In the genomic region with DNA sequence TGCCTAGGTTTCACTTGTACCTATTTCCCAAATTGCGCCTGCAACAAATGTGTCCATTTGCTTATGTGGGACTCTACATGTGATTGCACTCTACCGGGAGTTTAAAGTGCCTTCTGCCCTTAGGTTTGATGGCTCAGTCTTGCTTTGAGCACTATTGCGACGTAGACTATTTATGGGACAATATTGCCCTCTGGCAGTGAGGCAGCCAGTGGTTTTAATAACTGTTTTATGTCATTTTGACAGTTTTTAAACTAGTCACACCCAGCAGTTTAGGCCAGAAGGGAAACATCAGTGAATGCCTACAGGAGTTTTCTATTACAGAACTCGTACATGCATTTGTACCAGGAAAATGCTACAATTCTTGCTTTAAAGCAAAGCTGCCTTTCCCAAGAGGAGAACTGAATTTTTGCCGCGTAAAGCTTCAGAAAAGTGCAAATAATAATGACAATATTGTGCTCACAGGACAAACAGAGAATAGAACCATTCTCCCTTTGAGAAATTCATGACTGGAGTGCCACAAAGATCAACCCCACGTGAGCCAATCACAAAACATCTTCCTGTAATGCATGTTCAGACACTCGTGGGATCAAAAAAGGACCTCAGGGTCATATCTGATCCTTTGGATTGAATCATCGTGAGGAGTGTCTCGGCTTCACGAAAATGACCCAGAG, we compare ENCODE assay signal across 12 cellular contexts.
DNase-seq lines count a peak whose midpoint lies in the region; ATAC-seq, FAIRE-seq and TF ChIP-seq lines count a peak whose summit lies in the region.
"Had no signal": no experiment of that assay in that cellular context is flagged by ENCODE, and none has a peak within 500 bp of the region (broad histone marks: within the 10 kb centered on the region; RNA-seq: fewer than 3 reads in every experiment).

No MANE protein-coding gene starts in this region.

- H3K4ac ChIP-seq in H1 (replicated peaks; ENCODE audit: insufficient read length, low read depth, low read length): no peak overlapping the region

- CTCF ChIA-PET in H1 (lab: Charles Lee; ENCODE audit: partially characterized antibody): interaction anchor here (1.4 kb wide), 1 partner anchor 11 kb away, joined by 4 read pairs; no protein-coding TSS in a partner anchor
- CTCF ChIA-PET in HepG2 (lab: Yijun Ruan, JAX; ENCODE audit: low intra/inter-chr PET ratio, low total read pairs): no interaction called here

- H2BK12ac ChIP-seq in H1 (ENCODE audit: low read depth, low read length): no peak overlapping the region

- no peak overlapping the region for H3K27ac Mint-ChIP-seq in neural crest cell (ENCODE audit: unreplicated experiment)

- H3K4me3 ChIP-seq in BLaER1 (no peak overlapping the region), H1 (ENCODE audit: extremely low read depth in 1 of 4, insufficient read depth in 2 of 4, low read depth in 3 of 4, low read length in 4 of 4) (no peak overlapping the region), HepG2 (replicated peaks in 1 of 3; ENCODE audit: insufficient read depth in 1 of 3, low read depth in 2 of 3, low read length in 3 of 3) (no peak overlapping the region)

- FAIRE-seq in H1 (lab: Jason Lieb, UNC) (no peak), HepG2 (lab: Jason Lieb, UNC) (no peak)
- FAIRE-seq: GM12892 had no signal

- TF ChIP-seq POLR2A in H1 (IDR thresholded peaks at IDR 0.05; ENCODE audit: control extremely low read depth in 1 of 2, low read depth in 2 of 2, low read length in 2 of 2): no peak
- no peak for TF ChIP-seq POLR2A in HepG2 (IDR thresholded peaks at IDR 0.05; ENCODE audit: insufficient read depth in 1 of 2, low read depth in 2 of 2, low read length in 2 of 2)

- no peaks in the 10 kb centered on the region for H3K79me1 ChIP-seq in H1 (ENCODE audit: low read depth, low read length)

- no peak overlapping the region for H3K4me3 Mint-ChIP-seq in neural crest cell

- 0 out of 2 replicates have a peak, but pooled peaks cover 9% of the 10 kb centered on the region for H3K9me3 ChIP-seq in BLaER1
- no peaks in the 10 kb centered on the region for H3K9me3 ChIP-seq in H1 (ENCODE audit: insufficient read depth in 2 of 2, low read depth in 1 of 2, low read length in 1 of 2)
- peaks cover 89% of the 10 kb centered on the region for H3K9me3 ChIP-seq in HepG2 (ENCODE audit: low read length)

- WGBS in H1 (ENCODE audit: extremely low coverage in 1 of 2, insufficient coverage in 1 of 2, insufficient read length in 1 of 2, insufficient replicate concordance in 2 of 2, low coverage in 1 of 2, low lambda C conversion rate in 2 of 2, missing lambda C conversion rate in 1 of 2), 2 experiments: 93% methylated on average over 12 of the region's 12 CpGs; no CpG with 5 or more reads in 1 of the 2 experiments
- 33% methylated on average over 12 of the region's 12 CpGs for WGBS in HepG2 (ENCODE audit: low lambda C conversion rate)

- H3K4me2 ChIP-seq in BLaER1 (peak overlapping the region; percentile 68), H1 (ENCODE audit: insufficient read depth in 1 of 2, low read depth in 2 of 2, low read length in 2 of 2) (no peak overlapping the region), HepG2 (ENCODE audit: low read depth, low read length) (no peak overlapping the region)

- no peak overlapping the region for H2BK120ac ChIP-seq in H1 (replicated peaks; ENCODE audit: low read depth, low read length)

- H3K27ac ChIP-seq in BLaER1 (no peak overlapping the region), H1 (ENCODE audit: low read depth, low read length) (no peak overlapping the region), HepG2 (ENCODE audit: extremely low read length, insufficient read depth, low read length) (no peak overlapping the region)
- H3K27ac ChIP-seq: epithelial cell of prostate had no signal

- H3K4me1 Mint-ChIP-seq in neural crest cell: peaks cover 16% of the 10 kb centered on the region

- no peak overlapping the region for H4K91ac ChIP-seq in H1 (replicated peaks; ENCODE audit: insufficient read length, low read length)

- no peaks in the 10 kb centered on the region for H3K36me3 ChIP-seq in BLaER1
- no peaks in the 10 kb centered on the region for H3K36me3 ChIP-seq in H1 (ENCODE audit: control insufficient read depth in 2 of 4, insufficient read depth in 4 of 4, low read length in 3 of 4)
- no peaks in the 10 kb centered on the region for H3K36me3 ChIP-seq in HepG2 (replicated peaks in 1 of 2; ENCODE audit: control insufficient read depth in 1 of 2, insufficient read depth in 2 of 2, low read length in 2 of 2)

- no peaks in the 10 kb centered on the region for H3K27me3 Mint-ChIP-seq in neural crest cell (ENCODE audit: low read depth)

- H3K79me2 ChIP-seq in H1 (ENCODE audit: control insufficient read depth in 1 of 2, insufficient read depth in 2 of 2, low read length in 2 of 2): no peaks in the 10 kb centered on the region
- no peaks in the 10 kb centered on the region for H3K79me2 ChIP-seq in HepG2 (ENCODE audit: insufficient read depth, low read length)

- H4K5ac ChIP-seq in H1 (ENCODE audit: insufficient read length, low read depth, low read length): no peak overlapping the region

- H4K20me1 ChIP-seq in BLaER1 (no peaks in the 10 kb centered on the region), H1 (replicated peaks in 1 of 2; ENCODE audit: control insufficient read depth in 1 of 2, insufficient read depth in 2 of 2, low read length in 2 of 2) (no peaks in the 10 kb centered on the region), HepG2 (ENCODE audit: insufficient read depth, low read length) (no peaks in the 10 kb centered on the region)

- TF ChIP-seq CTCF in H1 (IDR thresholded peaks at IDR 0.05; ENCODE audit: control extremely low read depth in 1 of 3, insufficient read depth in 1 of 3, low read depth in 1 of 3, low read length in 3 of 3) (no peak), neural crest cell (conservative IDR thresholded peaks at IDR 0.05) (peak; percentile 25), HepG2 (CRISPR knock-in tag; IDR thresholded peaks at IDR 0.05) (no peak)

- H3K9ac ChIP-seq in BLaER1: no peak overlapping the region
- no peak overlapping the region for H3K9ac ChIP-seq in H1 (replicated peaks in 1 of 4; ENCODE audit: extremely low read depth in 1 of 4, low read depth in 3 of 4, low read length in 3 of 4)
- no peak overlapping the region for H3K9ac ChIP-seq in HepG2 (ENCODE audit: insufficient read depth, low read depth, low read length)

- POLR2A ChIA-PET in H1 (lab: Charles Lee; ENCODE audit: partially characterized antibody) (no interaction called here), HepG2 (lab: Yijun Ruan, JAX) (no interaction called here)

- H3K56ac ChIP-seq in H1 (replicated peaks; ENCODE audit: insufficient read length, low read depth, low read length): no peak overlapping the region

- H3K23me2 ChIP-seq in H1 (ENCODE audit: low read depth, low read length): no peaks in the 10 kb centered on the region

- peak; percentile 11 for DNase-seq in NCI-H2227 treated with DMSO at 0.1 percent for 48 hours (lab: John Stamatoyannopoulos, UW)
- no peak for DNase-seq in H1 (ENCODE audit: low read depth in 1 of 2, low spot score in 2 of 2)
- no peak for DNase-seq in neural crest cell (ENCODE audit: low read depth, low spot score)
- DNase-seq in NCI-H510A treated with DMSO at 0.1 percent for 48 hours (lab: John Stamatoyannopoulos, UW): no peak
- DNase-seq in HepG2 (ENCODE audit: low spot score): no peak
- DNase-seq: occipital lobe; stimulated activated CD4-positive, alpha-beta T cell treated with anti-CD3 and anti-CD28 coated beads, Interleukin-2, amount 100 ng/mL, for 48 hours had no signal

- intact Hi-C loops in HepG2 (cut with micrococcal nuclease; ENCODE audit: unreplicated experiment): no loop called here

- no peak overlapping the region for H3K23ac ChIP-seq in H1 (ENCODE audit: insufficient read length)

- H3K14ac ChIP-seq in H1 (ENCODE audit: insufficient read length): no peak overlapping the region

- H2AFZ ChIP-seq in H1 (ENCODE audit: low read length): peak overlapping the region; percentile 81
- H2AFZ ChIP-seq in HepG2 (ENCODE audit: low read length): no peak overlapping the region

- BruUV-seq in HepG2 (replicated peaks; lab: Mats Ljungman, UMichigan): no TSS peak

- peaks cover 6% of the 10 kb centered on the region for H3K9me3 Mint-ChIP-seq in neural crest cell

- H3K36me3 Mint-ChIP-seq in neural crest cell (ENCODE audit: low read depth): no peaks in the 10 kb centered on the region

- no peak overlapping the region for H3K18ac ChIP-seq in H1 (ENCODE audit: extremely low read depth, low read length)

- no peak for TF ChIP-seq RAD21 in H1 (IDR thresholded peaks at IDR 0.05 in 1 of 2, conservative IDR thresholded peaks at IDR 0.05 in 1 of 2; ENCODE audit: low read depth in 2 of 2, low read length in 2 of 2)
- TF ChIP-seq RAD21 in HepG2 (CRISPR knock-in tag; IDR thresholded peaks at IDR 0.05): no peak

- no peak overlapping the region for H2BK15ac ChIP-seq in H1 (ENCODE audit: low read length)

- no peak overlapping the region for H4K8ac ChIP-seq in H1 (ENCODE audit: extremely low read depth, insufficient read depth, low read length)

- in situ Hi-C loops in HepG2 (cut with HindIII; ENCODE audit: extremely low pct_ligation_motif_present, low pct_unique_long_range_greater_than_20kb): no loop called here

- H2BK20ac ChIP-seq in H1 (ENCODE audit: low read length): no peak overlapping the region

- H3K4me1 ChIP-seq in BLaER1 (peaks cover 12% of the 10 kb centered on the region), H1 (replicated peaks in 1 of 4; ENCODE audit: control insufficient read depth in 3 of 4, insufficient read depth in 4 of 4, low read length in 3 of 4) (peaks cover 0 to 5% (median 3%) of the 10 kb centered on the region in 4 experiments; a peak in 4 of 7 replicates), HepG2 (ENCODE audit: insufficient read depth, low read length) (no peaks in the 10 kb centered on the region)

- H2AK5ac ChIP-seq in H1 (ENCODE audit: low read depth, low read length): no peak overlapping the region

- TF ChIP-seq EP300 in H1 (IDR thresholded peaks at IDR 0.05; ENCODE audit: borderline replicate concordance in 1 of 2, low read depth in 2 of 2, low read length in 2 of 2) (no peak), HepG2 (IDR thresholded peaks at IDR 0.05; ENCODE audit: low read depth in 2 of 2, low read length in 2 of 2) (no peak), HepG2 (CRISPR knock-in tag; IDR thresholded peaks at IDR 0.05; ENCODE audit: borderline replicate concordance) (no peak)

- H3K27me3 ChIP-seq in BLaER1 (no peaks in the 10 kb centered on the region), H1 (replicated peaks in 1 of 4; ENCODE audit: control insufficient read depth in 3 of 4, extremely low read depth in 1 of 4, insufficient read depth in 3 of 4, low read length in 3 of 4) (no peaks in the 10 kb centered on the region), HepG2 (ENCODE audit: control insufficient read depth in 1 of 2, insufficient read depth in 2 of 2, low read length in 2 of 2) (no peaks in the 10 kb centered on the region)

- ATAC-seq in HG03175 (IDR thresholded peaks at IDR 0.05; ENCODE audit: unreplicated experiment) (no peak), HG02870 (IDR thresholded peaks at IDR 0.05; ENCODE audit: unreplicated experiment) (no peak), HepG2 (no peak)

- no peak overlapping the region for H2BK5ac ChIP-seq in H1 (ENCODE audit: low read depth, low read length)

TF ChIP-seq in H1, 55 proteins besides CTCF, POLR2A, EP300 and RAD21 (continues in another document):
- TF ChIP-seq SP4 (IDR thresholded peaks at IDR 0.05; ENCODE audit: low read length): no peak

TF ChIP-seq in HepG2, 621 proteins besides CTCF, POLR2A, EP300 and RAD21 (continues in another document):
- TF ChIP-seq ZNF709 (CRISPR knock-in tag; IDR thresholded peaks at IDR 0.05) (no peak), MZF1 (CRISPR knock-in tag; IDR thresholded peaks at IDR 0.05; ENCODE audit: borderline replicate concordance) (no peak)
